Comparison of ENCODE assay signal across 13 cellular contexts in genomic region chr20:41276317-41276751, GRCh38. TPM values are rescaled to one million over a fixed set of nuclear protein-coding genes. Genes with fewer than 3 reads are reported as not detected.
DNase-seq lines count a peak whose midpoint lies in the region; ATAC-seq and TF ChIP-seq lines count a peak whose summit lies in the region.
"Had no signal": no experiment of that assay in that cellular context is flagged by ENCODE, and none has a peak within 500 bp of the region (broad histone marks: within the 10 kb centered on the region; RNA-seq: fewer than 3 reads in every experiment).

No MANE protein-coding gene starts in this region.

- H3K36me3 Mint-ChIP-seq in GM23338 (ENCODE audit: low read depth) (no peaks in the 10 kb centered on the region), brain (peaks cover 11% of the 10 kb centered on the region)
- no peaks in the 10 kb centered on the region for H3K36me3 Mint-ChIP-seq in activated CD4-positive, alpha-beta memory T cell treated with anti-CD3 and anti-CD28 coated beads for 36 hours
- peaks cover 3% of the 10 kb centered on the region for H3K36me3 Mint-ChIP-seq in activated CD4-positive, alpha-beta T cell treated with anti-CD3 and anti-CD28 coated beads for 36 hours (ENCODE audit: low read depth)
- H3K36me3 Mint-ChIP-seq: IgD-negative memory B cell, WTC11 had no signal

- H3K4me1 ChIP-seq in GM23338 (ENCODE audit: insufficient read depth) (peaks cover 10% of the 10 kb centered on the region; the same call in 1 of the 2 replicates), skeletal muscle tissue (ENCODE audit: control insufficient read depth in 3 of 3, insufficient read depth in 3 of 3, low read length in 3 of 3) (peaks cover 4 to 18% (median 12%) of the 10 kb centered on the region in 3 donors)

- H3K4me3 ChIP-seq in GM23338 (no peak overlapping the region), skeletal muscle tissue (ENCODE audit: low read length in 3 of 3) (no peak overlapping the region)

- H3K4me2 ChIP-seq in GM23338: no peak overlapping the region

- H3K4me3 Mint-ChIP-seq in GM23338 (no peak overlapping the region), brain (peak overlapping the region in 4 of 5 experiments; percentile 41 to 76 (median 65))
- no peak overlapping the region for H3K4me3 Mint-ChIP-seq in activated CD4-positive, alpha-beta memory T cell treated with anti-CD3 and anti-CD28 coated beads for 36 hours
- H3K4me3 Mint-ChIP-seq in activated CD4-positive, alpha-beta T cell treated with anti-CD3 and anti-CD28 coated beads for 36 hours: no peak overlapping the region
- H3K4me3 Mint-ChIP-seq: IgD-negative memory B cell, WTC11 had no signal

- H3K9me3 ChIP-seq in skeletal muscle tissue (ENCODE audit: control insufficient read depth in 3 of 3, low read length in 3 of 3): no peaks in the 10 kb centered on the region

- CTCF ChIA-PET in activated CD4-positive, alpha-beta memory T cell treated with anti-CD3 and anti-CD28 coated beads for 36 hours (lab: Charles Lee): no interaction called here
- CTCF ChIA-PET in activated CD4-positive, alpha-beta T cell treated with anti-CD3 and anti-CD28 coated beads for 36 hours (lab: Charles Lee): interaction anchor here (0.8 to 1.1 kb wide), 2 partner anchors 31 to 44 kb away, joined by 4 read pairs; no protein-coding TSS in a partner anchor

- no peaks in the 10 kb centered on the region for H3K79me2 ChIP-seq in GM23338 (replicated peaks; ENCODE audit: insufficient read depth)

- POLR2A ChIA-PET in activated CD4-positive, alpha-beta memory T cell treated with anti-CD3 and anti-CD28 coated beads for 36 hours (lab: Charles Lee): no interaction called here
- POLR2A ChIA-PET in activated CD4-positive, alpha-beta T cell treated with anti-CD3 and anti-CD28 coated beads for 36 hours (lab: Charles Lee): no interaction called here

- H3K9me3 Mint-ChIP-seq in GM23338: no peaks in the 10 kb centered on the region
- peaks cover 0 to 8% (median 0%) of the 10 kb centered on the region in 5 experiments for H3K9me3 Mint-ChIP-seq in brain
- H3K9me3 Mint-ChIP-seq in activated CD4-positive, alpha-beta memory T cell treated with anti-CD3 and anti-CD28 coated beads for 36 hours: no peaks in the 10 kb centered on the region
- H3K9me3 Mint-ChIP-seq in activated CD4-positive, alpha-beta T cell treated with anti-CD3 and anti-CD28 coated beads for 36 hours (ENCODE audit: low read depth): no peaks in the 10 kb centered on the region
- H3K9me3 Mint-ChIP-seq: WTC11 had no signal

- H3K27ac ChIP-seq in GM23338 (ENCODE audit: low read depth) (no peak overlapping the region), layer of hippocampus (ENCODE audit: low read depth, low read length) (peak overlapping the region; percentile 62), skeletal muscle tissue (ENCODE audit: low read depth, low read length) (peak overlapping the region; percentile 15)
- H3K27ac ChIP-seq: RWPE1 had no signal

- no peaks in the 10 kb centered on the region for H3K9me2 ChIP-seq in GM23338 (ENCODE audit: insufficient read depth)

- DNase-seq in GM23338 (ENCODE audit: low spot score): no peak
- DNase-seq in NCI-H1694 (lab: John Stamatoyannopoulos, UW): no peak
- no peak for DNase-seq in activated CD4-positive, alpha-beta memory T cell treated with anti-CD3 and anti-CD28 coated beads for 36 hours
- DNase-seq in activated CD4-positive, alpha-beta T cell treated with anti-CD3 and anti-CD28 coated beads for 36 hours: no peak
- DNase-seq: activated gamma-delta T cell, NCI-H2107 had no signal

- intact Hi-C loops in activated CD4-positive, alpha-beta memory T cell treated with anti-CD3 and anti-CD28 coated beads for 36 hours (cut with micrococcal nuclease): no loop called here
- intact Hi-C loops in activated CD4-positive, alpha-beta T cell treated with anti-CD3 and anti-CD28 coated beads for 36 hours (cut with DNase I, micrococcal nuclease): loop anchor here in 1 of 2 experiments (10.0 kb wide), 1 partner anchor 1872 kb away; no protein-coding TSS in a partner anchor

- peak overlapping the region in 2 of 3 donors; percentile 2 to 10 for H3K9ac ChIP-seq in skeletal muscle tissue (ENCODE audit: low read depth in 1 of 3, low read length in 3 of 3)

- H3K27me3 Mint-ChIP-seq in GM23338 (ENCODE audit: insufficient read depth, low read depth, poor library complexity) (peaks cover 5% of the 10 kb centered on the region), brain (peaks cover 3% of the 10 kb centered on the region)
- H3K27me3 Mint-ChIP-seq in activated CD4-positive, alpha-beta memory T cell treated with anti-CD3 and anti-CD28 coated beads for 36 hours: no peaks in the 10 kb centered on the region
- no peaks in the 10 kb centered on the region for H3K27me3 Mint-ChIP-seq in activated CD4-positive, alpha-beta T cell treated with anti-CD3 and anti-CD28 coated beads for 36 hours
- H3K27me3 Mint-ChIP-seq: IgD-negative memory B cell had no signal

- no peaks in the 10 kb centered on the region for H4K20me1 ChIP-seq in GM23338 (replicated peaks; ENCODE audit: insufficient read depth)

- H3K27ac Mint-ChIP-seq in GM23338: peak overlapping the region; percentile 74; the same call in 1 of the 2 replicates
- H3K27ac Mint-ChIP-seq in brain: peak overlapping the region; percentile 11 to 95 (median 92)
- H3K27ac Mint-ChIP-seq in activated CD4-positive, alpha-beta memory T cell treated with anti-CD3 and anti-CD28 coated beads for 36 hours: no peak overlapping the region
- H3K27ac Mint-ChIP-seq in activated CD4-positive, alpha-beta T cell treated with anti-CD3 and anti-CD28 coated beads for 36 hours: no peak overlapping the region
- H3K27ac Mint-ChIP-seq: IgD-negative memory B cell, WTC11 had no signal

- ATAC-seq in GM23338 (peak; percentile 50), HG02571 (IDR thresholded peaks at IDR 0.05; ENCODE audit: unreplicated experiment) (no peak)
- no peak for ATAC-seq in activated CD4-positive, alpha-beta T cell treated with anti-CD3 and anti-CD28 coated beads for 36 hours
- ATAC-seq: WTC11 had no signal

- H3K4me1 Mint-ChIP-seq in GM23338 (peaks cover 7% of the 10 kb centered on the region), brain (peaks cover 40% of the 10 kb centered on the region)
- no peaks in the 10 kb centered on the region for H3K4me1 Mint-ChIP-seq in activated CD4-positive, alpha-beta memory T cell treated with anti-CD3 and anti-CD28 coated beads for 36 hours (ENCODE audit: low read depth)
- no peaks in the 10 kb centered on the region for H3K4me1 Mint-ChIP-seq in activated CD4-positive, alpha-beta T cell treated with anti-CD3 and anti-CD28 coated beads for 36 hours

- H2AFZ ChIP-seq in GM23338: no peak overlapping the region

- no peaks in the 10 kb centered on the region for H3F3A ChIP-seq in GM23338 (replicated peaks; ENCODE audit: low read depth)

- H3K36me3 ChIP-seq in GM23338 (ENCODE audit: insufficient read depth) (no peaks in the 10 kb centered on the region), skeletal muscle tissue (ENCODE audit: control insufficient read depth in 3 of 3, insufficient read depth in 3 of 3, low read length in 3 of 3) (no peaks in the 10 kb centered on the region)

- no peak for TF ChIP-seq CTCF in GM23338 (conservative IDR thresholded peaks at IDR 0.05; ENCODE audit: low read depth in 2 of 2)
- no peak for TF ChIP-seq CTCF in brain (conservative IDR thresholded peaks at IDR 0.05)

- no peaks in the 10 kb centered on the region for H3K27me3 ChIP-seq in GM23338 (ENCODE audit: insufficient read depth)
- no peaks in the 10 kb centered on the region for H3K27me3 ChIP-seq in layer of hippocampus (ENCODE audit: control insufficient read depth, insufficient read depth, low read length)
- no peaks in the 10 kb centered on the region for H3K27me3 ChIP-seq in skeletal muscle tissue (ENCODE audit: control insufficient read depth in 3 of 3, insufficient read depth in 3 of 3, low read length in 3 of 3)

TF ChIP-seq in GM23338, 12 proteins besides CTCF, POLR2A, EP300 and RAD21 (continues in another document):
- TF ChIP-seq ETS1 (IDR thresholded peaks at IDR 0.05): no peak
- TF ChIP-seq ZNF114 (CRISPR knock-in tag; IDR thresholded peaks at IDR 0.05): no peak
- TF ChIP-seq POLR2AphosphoS5 (IDR thresholded peaks at IDR 0.05; ENCODE audit: low read depth): no peak

RNA-seq across cellular contexts. Expression of gene ZHX3, which starts 41.2 kb away (rescaled TPM):
- 2.8 and 5.3 TPM in 2 replicates for total RNA-seq in GM23338 (2014; rRNA removed; shearing (Covaris generic))
- polyA plus RNA-seq in GM23338 (2016; fragmentation: Nextera tagmentation; extraction: Ambion mirVana) (1.7 and 4.4 TPM in 2 replicates), brain (ENCODE audit: insufficient read depth, low read depth, low replicate concordance) (27.8 TPM)
- 4.7 TPM for total RNA-seq in skeletal muscle tissue
- 10 to 100 TPM in 1 of 2 experiments, 1 to 10 TPM in 1; 9.4 to 11.3 TPM for total RNA-seq in activated CD4-positive, alpha-beta memory T cell treated with anti-CD3 and anti-CD28 coated beads for 36 hours
- total RNA-seq in activated CD4-positive, alpha-beta T cell treated with anti-CD3 and anti-CD28 coated beads for 36 hours: 10 to 100 TPM; 12.8 to 15.4 TPM

Comparison
In these comparisons a context has a peak if more than half of its experiments do, and no peak if none do; other contexts are left out.
1. H3K27ac Mint-ChIP-seq: peak in GM23338 (single experiment) and brain (5 of 5); none in activated CD4-positive, alpha-beta memory T cell treated with anti-CD3 and anti-CD28 coated beads for 36 hours (single experiment) and activated CD4-positive, alpha-beta T cell treated with anti-CD3 and anti-CD28 coated beads for 36 hours (single experiment).
2. H3K4me3 Mint-ChIP-seq: peak in brain (4 of 5); none in GM23338 (single experiment), activated CD4-positive, alpha-beta memory T cell treated with anti-CD3 and anti-CD28 coated beads for 36 hours (single experiment) and activated CD4-positive, alpha-beta T cell treated with anti-CD3 and anti-CD28 coated beads for 36 hours (single experiment).